ENCODE assay signal across 14 cellular contexts in the genomic region with DNA sequence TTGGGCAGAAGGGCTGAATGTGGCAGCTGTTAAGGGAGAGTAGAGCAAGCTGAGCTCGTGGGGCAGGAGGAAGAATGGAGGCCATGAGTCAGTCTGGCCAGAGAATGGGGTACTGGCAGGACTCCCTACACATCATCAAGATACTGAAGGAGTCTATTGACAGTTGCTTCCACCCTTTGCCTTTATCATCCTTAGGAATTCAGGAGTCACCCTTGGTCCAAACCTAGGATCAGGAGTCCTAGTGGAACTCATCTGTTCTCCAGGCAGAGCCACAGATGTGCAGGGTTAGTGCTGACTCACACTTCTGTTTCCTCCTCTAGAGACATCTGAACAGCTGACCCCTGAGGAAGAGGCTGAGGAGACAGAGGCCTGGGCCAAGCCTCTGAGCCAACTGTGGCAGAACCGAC. TPM values are rescaled to one million over a fixed set of nuclear protein-coding genes. Genes with fewer than 3 reads are reported as not detected.
A peak's percentile ranks its signal among the peaks of the same experiment; 100 is the strongest.
DNase-seq lines count a peak whose midpoint lies in the region; ATAC-seq and TF ChIP-seq lines count a peak whose summit lies in the region.
"Had no signal": no experiment of that assay in that cellular context is flagged by ENCODE, and none has a peak within 500 bp of the region (broad histone marks: within the 10 kb centered on the region; RNA-seq: fewer than 3 reads in every experiment).

No MANE protein-coding gene starts in this region.

- peaks cover 23% of the 10 kb centered on the region for H3K4me1 ChIP-seq in adipocyte (ENCODE audit: control insufficient read depth, insufficient read depth, low read length)
- peaks cover 0 to 14% (median 0%) of the 10 kb centered on the region in 12 donors for H3K4me1 ChIP-seq in heart left ventricle
- peaks cover 6% of the 10 kb centered on the region for H3K4me1 ChIP-seq in vagina

- no peak overlapping the region for H3K4me3 ChIP-seq in AG09309 (ENCODE audit: control insufficient read depth, low read depth, low read length)
- no peak overlapping the region for H3K4me3 ChIP-seq in adipocyte (ENCODE audit: low read length)
- no peak overlapping the region for H3K4me3 ChIP-seq in heart left ventricle
- no peak overlapping the region for H3K4me3 ChIP-seq in vagina
- H3K4me3 ChIP-seq: PC-9 had no signal

- H3K9me3 ChIP-seq in adipocyte (ENCODE audit: control insufficient read depth, low read length) = no peaks in the 10 kb centered on the region
- H3K9me3 ChIP-seq in heart left ventricle = no peaks in the 10 kb centered on the region
- no peaks in the 10 kb centered on the region for H3K9me3 ChIP-seq in vagina

- 61 to 72% (median 69%) methylated on average over 2 of the region's 2 CpGs for WGBS in heart left ventricle, 4 donors

- no peak overlapping the region for H3K9ac ChIP-seq in adipocyte (ENCODE audit: low read length)

- no peak for TF ChIP-seq POLR2A in heart left ventricle (IDR thresholded peaks at IDR 0.05)
- TF ChIP-seq POLR2A in vagina (IDR thresholded peaks at IDR 0.05) = no peak

- peak in 3 of 4 donors; percentile 40 to 79 (median 72) for ATAC-seq in heart left ventricle
- ATAC-seq: naive thymus-derived CD8-positive, alpha-beta T cell had no signal

- TF ChIP-seq CTCF in AG09309 (IDR thresholded peaks at IDR 0.05; ENCODE audit: control insufficient read depth, insufficient read depth, low read depth, low read length, missing control alignments) (no peak), heart left ventricle (IDR thresholded peaks at IDR 0.05) (no peak), vagina (IDR thresholded peaks at IDR 0.05) (no peak)

- intact Hi-C loops in heart left ventricle (cut with DNase I) (no loop called here), vagina (cut with DNase I) (no loop called here)

- H3K27ac ChIP-seq in heart left ventricle (no peak overlapping the region), vagina (no peak overlapping the region)
- H3K27ac ChIP-seq: PC-9 had no signal

- DNase-seq in AG09309 (ENCODE audit: low read depth) = peak; percentile 50
- DNase-seq in HT1080 (ENCODE audit: low read depth) = peak; percentile 88
- DNase-seq in adipocyte (ENCODE audit: low read depth) = peak; percentile 56
- peak in 1 of 5 donors; percentile 37 for DNase-seq in heart left ventricle
- DNase-seq in HK-2 (ENCODE audit: unreplicated experiment) = no peak
- DNase-seq in SIG-M5 (lab: John Stamatoyannopoulos, UW) = no peak
- DNase-seq in vagina (ENCODE audit: extremely low spot score in 2 of 2) = no peak
- no peak for DNase-seq in amygdala (lab: John Stamatoyannopoulos, UW)
- DNase-seq: activated CD4-positive, alpha-beta T cell treated with anti-CD3 and anti-CD28 coated beads for 48 hours; central memory CD4-positive, alpha-beta T cell; naive thymus-derived CD8-positive, alpha-beta T cell; NCI-H1436; PC-9; stimulated activated CD4-positive, alpha-beta T cell treated with anti-CD3 and anti-CD28 coated beads, Interleukin-4, amount 100 ng/mL, for 1 hour had no signal

- no peaks in the 10 kb centered on the region for H3K27me3 ChIP-seq in adipocyte (replicated peaks; ENCODE audit: control insufficient read depth, insufficient read depth, low read length)
- H3K27me3 ChIP-seq in heart left ventricle = no peaks in the 10 kb centered on the region
- H3K27me3 ChIP-seq in vagina = no peaks in the 10 kb centered on the region

- H3K36me3 ChIP-seq in adipocyte (ENCODE audit: control insufficient read depth, insufficient read depth, low read length, severe bottlenecking) = peaks cover 96% of the 10 kb centered on the region
- H3K36me3 ChIP-seq in heart left ventricle = peaks cover 2 to 100% (median 99%) of the 10 kb centered on the region in 9 donors
- H3K36me3 ChIP-seq in vagina = peaks cover 7 to 93% of the 10 kb centered on the region in 2 donors

RNA-seq across cellular contexts. Expression of a gene that starts 18.7 kb away (rescaled TPM):
- total RNA-seq in HT1080 (2014; rRNA removed; shearing (Covaris generic)) = 11.6 and 14.1 TPM in 2 replicates
- polyA plus RNA-seq in HT1080 (2015; cell fraction: cytosol; rRNA removed) = 21.3 and 24.6 TPM in 2 replicates
- polyA plus RNA-seq in HT1080 (2015; cell fraction: nucleus; rRNA removed) = 28.4 and 29.2 TPM in 2 replicates
- total RNA-seq in heart left ventricle (10 to 100 TPM; 23.5 to 31.7 (median 26.8) TPM), vagina (18.7 TPM)
- polyA plus RNA-seq in heart left ventricle = 10 to 100 TPM; 14.4 to 24.6 TPM

RNA-seq across cellular contexts. Expression of a gene that starts 38.6 kb away (rescaled TPM):
- 17.2 and 19.9 TPM in 2 replicates for total RNA-seq in HT1080 (2014; rRNA removed; shearing (Covaris generic))
- 10.0 and 10.8 TPM in 2 replicates for polyA plus RNA-seq in HT1080 (2015; cell fraction: cytosol; rRNA removed)
- 22.3 and 25.2 TPM in 2 replicates for polyA plus RNA-seq in HT1080 (2015; cell fraction: nucleus; rRNA removed)
- total RNA-seq in heart left ventricle = 10 to 100 TPM; 10.7 to 32.2 (median 18.5) TPM
- 1 to 10 TPM; 5.6 to 9.5 TPM for polyA plus RNA-seq in heart left ventricle
- 21.9 TPM for total RNA-seq in vagina

Comparison
In these comparisons a context has a peak if more than half of its experiments do, and no peak if none do; other contexts are left out.
1. DNase-seq: peak in AG09309 (single experiment), HT1080 (single experiment) and adipocyte (single experiment); none in HK-2 (single experiment), SIG-M5 (single experiment), vagina (0 of 2) and amygdala (0 of 56).